In genomic region chr3:181484026-181484425, GRCh38 we compare ENCODE assay signal across 27 cellular contexts.
"Had no signal": no experiment of that assay in that cellular context is flagged by ENCODE, and none has a peak within 500 bp of the region (broad histone marks: within the 10 kb centered on the region; RNA-seq: fewer than 3 reads in every experiment).

No MANE protein-coding gene starts in this region.

- DNase-seq: activated CD4-positive, alpha-beta T cell treated with anti-CD3 and anti-CD28 coated beads for 48 hours; activated CD4-positive, alpha-beta T cell treated with anti-CD3 and anti-CD28 coated beads, Interleukin-2, amount 50 U/mL, for 4 hours; activated CD4-positive, CD25-positive, alpha-beta regulatory T cell treated with anti-CD3 and anti-CD28 coated beads, Interleukin-2, amount 50 U/mL, for 72 hours; activated CD8-positive, alpha-beta memory T cell treated with anti-CD3 and anti-CD28 coated beads, Interleukin-2, amount 50 U/mL, for 48 hours; activated CD8-positive, alpha-beta T cell treated with anti-CD3 and anti-CD28 coated beads, Interleukin-2, amount 10 ng/mL, durations not matched to agents 7 days and 5 days; activated naive CD4-positive, alpha-beta T cell treated with anti-CD3 and anti-CD28 coated beads, Interleukin-2, amount 50 U/mL, for 16 hours; activated naive CD8-positive, alpha-beta T cell treated with anti-CD3 and anti-CD28 coated beads, Interleukin-2, amount 10 ng/mL, durations not matched to agents 7 days and 5 days; activated T-cell treated with anti-CD3 and anti-CD28 coated beads, Interleukin-2, amount 50 U/mL, for 1 hour; aorta; central memory CD4-positive, alpha-beta T cell; Kasumi-1; NCI-H1105 treated with DMSO at 0.1 percent for 48 hours; NCI-H1436 treated with DMSO at 0.1 percent for 48 hours; NCI-H187; NCI-H2081; NCI-H2171; NCI-H345; NCI-H510A; NCI-H526 treated with DMSO at 0.1 percent for 48 hours; NCI-H82; PC-9; SHP77 treated with DMSO at 0.1 percent for 48 hours; T-helper 17 cell; T-helper 9 cell had no signal

- ATAC-seq: activated CD8-positive, alpha-beta T cell treated with anti-CD3 and anti-CD28 coated beads, Interleukin-2, amount 10 ng/mL, durations not matched to agents 7 days and 5 days; K562; T-helper 17 cell; WTC11 had no signal

- H3K27me3 ChIP-seq: breast epithelium had no signal

- H3K27ac ChIP-seq: breast epithelium, PC-9 had no signal
